9 cellular contexts compared by ENCODE assay signal in genomic region chr2:584863-585823, GRCh38.
A peak's percentile ranks its signal among the peaks of the same experiment; 100 is the strongest.
DNase-seq lines count a peak whose midpoint lies in the region; ATAC-seq and TF ChIP-seq lines count a peak whose summit lies in the region.
"Had no signal": no experiment of that assay in that cellular context is flagged by ENCODE, and none has a peak within 500 bp of the region (broad histone marks: within the 10 kb centered on the region; RNA-seq: fewer than 3 reads in every experiment).

No MANE protein-coding gene starts in this region.

- H3K27me3 ChIP-seq in H7 (ENCODE audit: control insufficient read depth, insufficient read depth, low read length) (no peaks in the 10 kb centered on the region), heart left ventricle (peaks cover 0 to 31% (median 6%) of the 10 kb centered on the region in 9 donors)

- H3K4me1 ChIP-seq in heart left ventricle: no peaks in the 10 kb centered on the region

- intact Hi-C loops in heart left ventricle (cut with DNase I) (no loop called here), cardiac septum (cut with DNase I) (no loop called here)

- no peak for TF ChIP-seq POLR2A in heart left ventricle (IDR thresholded peaks at IDR 0.05)

- peak overlapping the region; percentile 60 to 79 for H3K4me3 Mint-ChIP-seq in activated T-cell treated with anti-CD3 and anti-CD28 coated beads, Interleukin-2, amount 50 U/mL, for 72 hours

- H3K27me3 Mint-ChIP-seq in activated T-cell treated with anti-CD3 and anti-CD28 coated beads, Interleukin-2, amount 50 U/mL, for 72 hours (ENCODE audit: low read depth): peaks cover 7% of the 10 kb centered on the region

- TF ChIP-seq CTCF in heart left ventricle (IDR thresholded peaks at IDR 0.05): no peak

- no peaks in the 10 kb centered on the region for H3K36me3 Mint-ChIP-seq in activated T-cell treated with anti-CD3 and anti-CD28 coated beads, Interleukin-2, amount 50 U/mL, for 72 hours (ENCODE audit: insufficient read depth in 2 of 2)

- no peak overlapping the region for H3K4me3 ChIP-seq in Jurkat, Clone E6-1 (ENCODE audit: low read length)
- H3K4me3 ChIP-seq in H7 (ENCODE audit: insufficient read depth, low read depth, low read length) (no peak overlapping the region), heart left ventricle (no peak overlapping the region)

- peaks cover 10% of the 10 kb centered on the region for H3K4me1 Mint-ChIP-seq in activated T-cell treated with anti-CD3 and anti-CD28 coated beads, Interleukin-2, amount 50 U/mL, for 72 hours (ENCODE audit: low read depth)

- DNase-seq in A172 (ENCODE audit: low spot score): peak; percentile 11
- DNase-seq in Jurkat, Clone E6-1 (ENCODE audit: low read depth, low spot score): peak; percentile 98
- peak; percentile 35 to 40 for DNase-seq in activated T-cell treated with anti-CD3 and anti-CD28 coated beads, Interleukin-2, amount 50 U/mL, for 72 hours
- DNase-seq in stimulated activated CD4-positive, alpha-beta T cell treated with anti-CD3 and anti-CD28 coated beads, Interleukin-2, amount 100 ng/mL, for 24 hours: peak; percentile 46 to 57
- no peak for DNase-seq in H7
- no peak for DNase-seq in heart left ventricle
- no peak for DNase-seq in cardiac septum (ENCODE audit: low spot score)

- 62 to 68% (median 66%) methylated on average over 20 to 21 of the region's 21 CpGs for WGBS in heart left ventricle, 4 donors

- ATAC-seq in GM21423 (IDR thresholded peaks at IDR 0.05; ENCODE audit: unreplicated experiment): peak; percentile 95
- peak; percentile 89 to 91 for ATAC-seq in activated T-cell treated with anti-CD3 and anti-CD28 coated beads, Interleukin-2, amount 50 U/mL, for 72 hours (replicated peaks in 1 of 2)
- no peak for ATAC-seq in heart left ventricle

- no peaks in the 10 kb centered on the region for H3K9me3 ChIP-seq in heart left ventricle

- no peaks in the 10 kb centered on the region for H3K9me3 Mint-ChIP-seq in activated T-cell treated with anti-CD3 and anti-CD28 coated beads, Interleukin-2, amount 50 U/mL, for 72 hours

- H3K27ac Mint-ChIP-seq in activated T-cell treated with anti-CD3 and anti-CD28 coated beads, Interleukin-2, amount 50 U/mL, for 72 hours: no peak overlapping the region

- H3K27ac ChIP-seq in heart left ventricle: no peak overlapping the region
- H3K27ac ChIP-seq: VCaP had no signal

- H3K36me3 ChIP-seq in H7 (replicated peaks; ENCODE audit: control insufficient read depth, insufficient read depth, low read length) (no peaks in the 10 kb centered on the region), heart left ventricle (no peaks in the 10 kb centered on the region)

Comparison
In these comparisons a context has a peak if more than half of its experiments do, and no peak if none do; other contexts are left out.
1. DNase-seq: peak in A172 (single experiment), Jurkat, Clone E6-1 (single experiment), activated T-cell treated with anti-CD3 and anti-CD28 coated beads, Interleukin-2, amount 50 U/mL, for 72 hours (2 of 2) and stimulated activated CD4-positive, alpha-beta T cell treated with anti-CD3 and anti-CD28 coated beads, Interleukin-2, amount 100 ng/mL, for 24 hours (2 of 2); none in H7 (single experiment), heart left ventricle (0 of 5) and cardiac septum (single experiment).
2. ATAC-seq: peak in GM21423 (single experiment) and activated T-cell treated with anti-CD3 and anti-CD28 coated beads, Interleukin-2, amount 50 U/mL, for 72 hours (2 of 2); none in heart left ventricle (0 of 4).